16 cellular contexts compared by ENCODE assay signal in the genomic region with DNA sequence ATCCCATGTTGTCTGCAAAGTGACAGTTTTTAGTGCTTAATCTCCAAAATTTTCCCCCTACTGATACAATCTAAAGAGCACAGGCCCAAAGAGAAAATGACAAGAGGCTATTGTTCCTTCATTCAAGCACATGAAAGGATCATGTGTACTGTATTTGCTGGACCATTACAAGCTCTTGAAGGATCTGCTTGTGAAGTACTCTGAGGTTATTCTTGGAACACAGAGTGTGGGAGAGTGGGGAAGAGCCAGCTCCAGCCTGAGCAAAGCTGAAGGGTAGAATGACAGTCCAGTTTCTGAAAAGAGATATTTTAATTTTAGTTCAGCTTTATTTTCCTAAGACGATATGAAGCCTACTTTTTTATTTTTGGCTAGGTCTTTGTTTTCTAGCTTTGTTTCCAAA.
DNase-seq lines count a peak whose midpoint lies in the region; ATAC-seq and TF ChIP-seq lines count a peak whose summit lies in the region.
"Had no signal": no experiment of that assay in that cellular context is flagged by ENCODE, and none has a peak within 500 bp of the region (broad histone marks: within the 10 kb centered on the region; RNA-seq: fewer than 3 reads in every experiment).

No MANE protein-coding gene starts in this region.

- H2AFZ ChIP-seq in parathyroid adenoma = no peak overlapping the region

- no peak overlapping the region for H3K4me2 ChIP-seq in parathyroid adenoma (ENCODE audit: low read length)

- in situ Hi-C loops in ACHN (cut with HindIII; ENCODE audit: low pct_ligation_motif_present, low pct_unique_long_range_greater_than_20kb, low sequenced_read_pairs) = no loop called here

- DNase-seq in COLO829 (ENCODE audit: low spot score) (peak; percentile 84), NCI-H2196 treated with DMSO at 0.1 percent for 48 hours (lab: John Stamatoyannopoulos, UW; ENCODE audit: unreplicated experiment) (peak; percentile 41), Right ventricle myocardium superior (no peak), GM19238 (ENCODE audit: insufficient read length, low spot score) (no peak), ACHN (no peak)
- DNase-seq: activated CD4-positive, alpha-beta T cell treated with anti-CD3 and anti-CD28 coated beads, Interleukin-2, amount 50 U/mL, for 1 hour; Kasumi-1; kidney; NCI-H526 treated with DMSO at 0.1 percent for 48 hours; SHP77 treated with DMSO at 0.1 percent for 48 hours had no signal

- TF ChIP-seq CTCF in parathyroid adenoma (IDR thresholded peaks at IDR 0.05) = no peak

- no peaks in the 10 kb centered on the region for H3K36me3 ChIP-seq in parathyroid adenoma (ENCODE audit: control insufficient read depth, insufficient read depth, low read length)

- no peaks in the 10 kb centered on the region for H3K4me1 ChIP-seq in parathyroid adenoma

- H3K27me3 ChIP-seq in parathyroid adenoma (ENCODE audit: control insufficient read depth, insufficient read depth, low read length) = no peaks in the 10 kb centered on the region

- H3K79me2 ChIP-seq in parathyroid adenoma = no peaks in the 10 kb centered on the region

- no peaks in the 10 kb centered on the region for H3K9me3 ChIP-seq in parathyroid adenoma (ENCODE audit: control insufficient read depth, low read length)

- ATAC-seq in Right ventricle myocardium superior (ENCODE audit: poor library complexity) = peak; percentile 97
- no peak for ATAC-seq in esophagus mucosa
- ATAC-seq in HG03432 (IDR thresholded peaks at IDR 0.05; ENCODE audit: unreplicated experiment) = no peak
- ATAC-seq: natural killer cell treated with Interleukin-12 subunit alpha and Interleukin-12 subunit beta and Interleukin-15 and Interleukin-18, amount 100 ng/mL, for 72 hours had no signal

- no peak overlapping the region for H3K9ac ChIP-seq in parathyroid adenoma

- peak overlapping the region; percentile 24 for H3K27ac ChIP-seq in parathyroid adenoma
- H3K27ac ChIP-seq: HL-60 had no signal

- no peak overlapping the region for H3K4me3 ChIP-seq in parathyroid adenoma (ENCODE audit: low read depth, low read length)
- H3K4me3 ChIP-seq: skin epidermis had no signal

- intact Hi-C loops in Right ventricle myocardium superior (cut with DNase I) = no loop called here

Comparison
In these comparisons a context has a peak if more than half of its experiments do, and no peak if none do; other contexts are left out.
1. DNase-seq: peak in COLO829 (single experiment) and NCI-H2196 treated with DMSO at 0.1 percent for 48 hours (single experiment); none in Right ventricle myocardium superior (single experiment), GM19238 (single experiment) and ACHN (single experiment).